Comparison of ENCODE assay signal across 12 cellular contexts in genomic region chr4:128600410-128600809, GRCh38.
DNase-seq lines count a peak whose midpoint lies in the region; ATAC-seq and TF ChIP-seq lines count a peak whose summit lies in the region.
"Had no signal": no experiment of that assay in that cellular context is flagged by ENCODE, and none has a peak within 500 bp of the region (broad histone marks: within the 10 kb centered on the region; RNA-seq: fewer than 3 reads in every experiment).

No MANE protein-coding gene starts in this region.

- H3K4me1 ChIP-seq in lung (ENCODE audit: control insufficient read depth in 2 of 2, insufficient read depth in 2 of 2, low read length in 2 of 2) (peaks cover 0 to 15% of the 10 kb centered on the region in 2 donors), upper lobe of left lung (peaks cover 21 to 35% (median 26%) of the 10 kb centered on the region in 4 donors)
- H3K4me1 ChIP-seq: spleen had no signal

- no peak for TF ChIP-seq POLR2A in upper lobe of left lung (IDR thresholded peaks at IDR 0.05)

- WGBS in lung, 2 donors, result 37 to 68% methylated on average over 3 of the region's 3 CpGs
- WGBS in upper lobe of left lung, 2 donors, result 25 to 26% methylated on average over 3 of the region's 3 CpGs

- H3K27ac ChIP-seq in lung (ENCODE audit: low read depth in 1 of 2, low read length in 1 of 2) (peak overlapping the region in 1 of 2 donors; percentile 43), upper lobe of left lung (peak overlapping the region; percentile 30 to 74 (median 48))
- H3K27ac ChIP-seq: 22Rv1, spleen had no signal

- H3K4me3 ChIP-seq in lung (no peak overlapping the region), upper lobe of left lung (no peak overlapping the region)
- H3K4me3 ChIP-seq: spleen had no signal

- peak; percentile 14 for ATAC-seq in lung (ENCODE audit: insufficient read depth, low FRiP score)
- ATAC-seq in upper lobe of left lung (ENCODE audit: low FRiP score in 2 of 2), result peak in 1 of 2 donors; percentile 14
- ATAC-seq in GM18870 (IDR thresholded peaks at IDR 0.05; ENCODE audit: unreplicated experiment), result no peak
- no peak for ATAC-seq in HG02610 (IDR thresholded peaks at IDR 0.05; ENCODE audit: unreplicated experiment)
- ATAC-seq: stimulated activated naive CD8-positive, alpha-beta T cell treated with anti-CD3 and anti-CD28 coated beads, Interleukin-15, Interleukin-2, amounts not matched to agents 100 U/mL and 50 U/mL, for 24 hours had no signal

- H3K27me3 ChIP-seq in lung (ENCODE audit: control insufficient read depth, insufficient read depth), result no peaks in the 10 kb centered on the region
- no peaks in the 10 kb centered on the region for H3K27me3 ChIP-seq in upper lobe of left lung
- H3K27me3 ChIP-seq: spleen had no signal

- no peaks in the 10 kb centered on the region for H3K36me3 ChIP-seq in lung (ENCODE audit: control insufficient read depth in 2 of 2, insufficient read depth in 2 of 2, low read length in 2 of 2)
- H3K36me3 ChIP-seq in upper lobe of left lung, result no peaks in the 10 kb centered on the region
- H3K36me3 ChIP-seq: spleen had no signal

- TF ChIP-seq CTCF in lung (IDR thresholded peaks at IDR 0.05; ENCODE audit: control extremely low read depth, extremely low read depth), result no peak
- TF ChIP-seq CTCF in upper lobe of left lung (IDR thresholded peaks at IDR 0.05), result peak in 1 of 6 experiments; percentile 8

- DNase-seq in DMS153 treated with DMSO at 0.1 percent for 48 hours (lab: John Stamatoyannopoulos, UW; ENCODE audit: unreplicated experiment), result peak; percentile 49
- no peak for DNase-seq in DMS153 (lab: John Stamatoyannopoulos, UW)
- DNase-seq in fibroblast of gingiva (ENCODE audit: low read depth), result peak; percentile 15
- DNase-seq in lung (ENCODE audit: low spot score), result no peak
- DNase-seq in upper lobe of left lung, result peak in 1 of 2 donors; percentile 35
- DNase-seq in cortex of kidney (lab: John Stamatoyannopoulos, UW), result no peak
- DNase-seq: spleen; stimulated activated naive CD8-positive, alpha-beta T cell treated with anti-CD3 and anti-CD28 coated beads, Interleukin-15, Interleukin-2, amounts not matched to agents 100 U/mL and 50 U/mL, for 24 hours; T-helper 1 cell had no signal

- no peak for TF ChIP-seq EP300 in upper lobe of left lung (IDR thresholded peaks at IDR 0.05)

- H3K9me3 ChIP-seq in lung (ENCODE audit: control insufficient read depth in 2 of 2, insufficient read depth in 1 of 2, low read length in 1 of 2), result no peaks in the 10 kb centered on the region
- H3K9me3 ChIP-seq in upper lobe of left lung, result no peaks in the 10 kb centered on the region
- H3K9me3 ChIP-seq: spleen had no signal

Comparison
In these comparisons a context has a peak if more than half of its experiments do, and no peak if none do; other contexts are left out.
1. DNase-seq: peak in DMS153 treated with DMSO at 0.1 percent for 48 hours (single experiment) and fibroblast of gingiva (single experiment); none in DMS153 (single experiment), lung (single experiment) and cortex of kidney (single experiment).